8 cellular contexts compared by ENCODE assay signal in genomic region chr3:156553705-156554356, GRCh38. TPM values are rescaled to one million over a fixed set of nuclear protein-coding genes. Genes with fewer than 3 reads are reported as not detected.
DNase-seq lines count a peak whose midpoint lies in the region; ATAC-seq and TF ChIP-seq lines count a peak whose summit lies in the region.

No MANE protein-coding gene starts in this region.

- 26% methylated on average over 11 of the region's 11 CpGs for WGBS in right cardiac atrium

- H3K36me3 Mint-ChIP-seq in activated CD4-positive, alpha-beta memory T cell treated with anti-CD3 and anti-CD28 coated beads, Interleukin-2, amount 10 ng/mL, durations not matched to agents 7 days and 5 days (ENCODE audit: low read depth) = peaks cover 53% of the 10 kb centered on the region
- H3K36me3 Mint-ChIP-seq in stimulated activated effector memory CD8-positive, alpha-beta T cell treated with anti-CD3 and anti-CD28 coated beads, Interleukin-12 subunit alpha, Interleukin-12 subunit beta, amount 100 ng/mL, for 72 hours = peaks cover 52% of the 10 kb centered on the region

- H3K27me3 ChIP-seq in BJ (ENCODE audit: control insufficient read depth, insufficient read depth, low read length) = no peaks in the 10 kb centered on the region
- no peaks in the 10 kb centered on the region for H3K27me3 ChIP-seq in right cardiac atrium (ENCODE audit: control insufficient read depth, insufficient read depth)

- H3K27ac Mint-ChIP-seq in activated CD4-positive, alpha-beta memory T cell treated with anti-CD3 and anti-CD28 coated beads, Interleukin-2, amount 10 ng/mL, durations not matched to agents 7 days and 5 days = peak overlapping the region; percentile 84
- peak overlapping the region; percentile 96 for H3K27ac Mint-ChIP-seq in stimulated activated effector memory CD8-positive, alpha-beta T cell treated with anti-CD3 and anti-CD28 coated beads, Interleukin-12 subunit alpha, Interleukin-12 subunit beta, amount 100 ng/mL, for 72 hours

- POLR2A ChIA-PET in BJ (lab: Charles Lee) = interaction anchor here (0.6 kb wide), 1 partner anchor 1556 kb away, joined by 4 read pairs; the partner anchor contains the start of gene RSRC1
- POLR2A ChIA-PET in activated CD4-positive, alpha-beta memory T cell treated with anti-CD3 and anti-CD28 coated beads, Interleukin-2, amount 10 ng/mL, durations not matched to agents 7 days and 5 days (lab: Charles Lee) = interaction anchor here (0.7 to 3.6 kb wide), 33 partner anchors 10 to 621 kb away, joined by 3 to 128 read pairs (median 7); partner anchors contain the start of genes CCNL1 and TIPARP

- peaks cover 54% of the 10 kb centered on the region for H3K4me1 Mint-ChIP-seq in activated CD4-positive, alpha-beta memory T cell treated with anti-CD3 and anti-CD28 coated beads, Interleukin-2, amount 10 ng/mL, durations not matched to agents 7 days and 5 days
- H3K4me1 Mint-ChIP-seq in stimulated activated effector memory CD8-positive, alpha-beta T cell treated with anti-CD3 and anti-CD28 coated beads, Interleukin-12 subunit alpha, Interleukin-12 subunit beta, amount 100 ng/mL, for 72 hours = peaks cover 42% of the 10 kb centered on the region

- no peaks in the 10 kb centered on the region for H3K9me3 Mint-ChIP-seq in activated CD4-positive, alpha-beta memory T cell treated with anti-CD3 and anti-CD28 coated beads, Interleukin-2, amount 10 ng/mL, durations not matched to agents 7 days and 5 days
- H3K9me3 Mint-ChIP-seq in stimulated activated effector memory CD8-positive, alpha-beta T cell treated with anti-CD3 and anti-CD28 coated beads, Interleukin-12 subunit alpha, Interleukin-12 subunit beta, amount 100 ng/mL, for 72 hours = no peaks in the 10 kb centered on the region

- H3K36me3 ChIP-seq in BJ (ENCODE audit: control insufficient read depth, insufficient read depth, low read length) = peaks cover 1% of the 10 kb centered on the region; the same call in 1 of the 2 replicates

- DNase-seq in BJ (ENCODE audit: low read depth) (peak; percentile 30), HFF-Myc (ENCODE audit: extremely low read depth, low read depth) (no peak), right cardiac atrium (no peak), mucosa of gallbladder (ENCODE audit: low spot score) (no peak), mesenteric fat pad (ENCODE audit: low spot score) (no peak)
- DNase-seq in activated CD4-positive, alpha-beta memory T cell treated with anti-CD3 and anti-CD28 coated beads, Interleukin-2, amount 10 ng/mL, durations not matched to agents 7 days and 5 days = no peak
- DNase-seq in stimulated activated effector memory CD8-positive, alpha-beta T cell treated with anti-CD3 and anti-CD28 coated beads, Interleukin-12 subunit alpha, Interleukin-12 subunit beta, amount 100 ng/mL, for 72 hours (ENCODE audit: low spot score in 2 of 2) = no peak

- no peaks in the 10 kb centered on the region for H3K27me3 Mint-ChIP-seq in activated CD4-positive, alpha-beta memory T cell treated with anti-CD3 and anti-CD28 coated beads, Interleukin-2, amount 10 ng/mL, durations not matched to agents 7 days and 5 days

- ATAC-seq in right cardiac atrium (peak in 1 of 2 donors; percentile 22), GM21447 (IDR thresholded peaks at IDR 0.05; ENCODE audit: unreplicated experiment) (no peak)
- ATAC-seq in stimulated activated effector memory CD8-positive, alpha-beta T cell treated with anti-CD3 and anti-CD28 coated beads, Interleukin-12 subunit alpha, Interleukin-12 subunit beta, amount 100 ng/mL, for 72 hours = no peak

- intact Hi-C loops in right cardiac atrium (cut with DNase I) = loop anchor here in 3 of 4 donors (10.0 kb wide), 2 partner anchors 121 to 531 kb away; partner anchors contain the start of gene TIPARP (in 2 of the 3)

- TF ChIP-seq CTCF in BJ (IDR thresholded peaks at IDR 0.05; ENCODE audit: insufficient read depth, low read depth, low read length) = no peak
- TF ChIP-seq CTCF in HFF-Myc (IDR thresholded peaks at IDR 0.05; ENCODE audit: low read depth, low read length, missing control alignments) = no peak

- CTCF ChIA-PET in BJ (lab: Yijun Ruan, JAX) = interaction anchor here (0.9 to 1.9 kb wide), 5 partner anchors 18 to 583 kb away, joined by 3 to 9 read pairs (median 4); partner anchors contain the start of gene TIPARP
- CTCF ChIA-PET in activated CD4-positive, alpha-beta memory T cell treated with anti-CD3 and anti-CD28 coated beads, Interleukin-2, amount 10 ng/mL, durations not matched to agents 7 days and 5 days (lab: Charles Lee) = interaction anchor here (0.6 to 2.9 kb wide), 23 partner anchors 10 to 622 kb away, joined by 3 to 39 read pairs (median 5); partner anchors contain the start of gene TIPARP

- no peaks in the 10 kb centered on the region for H3K9me3 ChIP-seq in right cardiac atrium (ENCODE audit: control insufficient read depth, low read length)

- peaks cover 3% of the 10 kb centered on the region for H3K4me1 ChIP-seq in right cardiac atrium (ENCODE audit: control insufficient read depth, insufficient read depth, low read length)

- peak overlapping the region; percentile 96 for H3K4me3 Mint-ChIP-seq in activated CD4-positive, alpha-beta memory T cell treated with anti-CD3 and anti-CD28 coated beads, Interleukin-2, amount 10 ng/mL, durations not matched to agents 7 days and 5 days
- peak overlapping the region; percentile 90 for H3K4me3 Mint-ChIP-seq in stimulated activated effector memory CD8-positive, alpha-beta T cell treated with anti-CD3 and anti-CD28 coated beads, Interleukin-12 subunit alpha, Interleukin-12 subunit beta, amount 100 ng/mL, for 72 hours

- H3K27ac ChIP-seq in right cardiac atrium (ENCODE audit: low read length) = peak overlapping the region; percentile 71

- peak overlapping the region; percentile 80 for H3K4me3 ChIP-seq in BJ (ENCODE audit: low read depth, low read length)
- H3K4me3 ChIP-seq in HFF-Myc (replicated peaks; ENCODE audit: low read depth, low read length) = peak overlapping the region; percentile 92
- peak overlapping the region; percentile 77 for H3K4me3 ChIP-seq in right cardiac atrium (ENCODE audit: low read length)

RNA-seq across cellular contexts. Expression of gene SSR3, which starts 1.1 kb away (rescaled TPM):
- polyA plus RNA-seq in BJ (2011; rRNA removed) (268 and 397 TPM in 2 replicates), right cardiac atrium (82.4 TPM)
- polyA minus RNA-seq in BJ (2011; rRNA and poly(A)+ RNA removed) = 335 and 469 TPM in 2 replicates
- 100 to 1,000 TPM; 167 to 174 TPM for total RNA-seq in activated CD4-positive, alpha-beta memory T cell treated with anti-CD3 and anti-CD28 coated beads, Interleukin-2, amount 10 ng/mL, durations not matched to agents 7 days and 5 days
- total RNA-seq in right cardiac atrium (100 to 1,000 TPM; 139 to 171 (median 144) TPM), mucosa of gallbladder (152 TPM), mesenteric fat pad (196 TPM)
